9 cellular contexts compared by ENCODE assay signal in genomic region chr2:182650704-182651103, GRCh38.
A peak's percentile ranks its signal among the peaks of the same experiment; 100 is the strongest.
DNase-seq lines count a peak whose midpoint lies in the region; ATAC-seq and TF ChIP-seq lines count a peak whose summit lies in the region.
"Had no signal": no experiment of that assay in that cellular context is flagged by ENCODE, and none has a peak within 500 bp of the region (broad histone marks: within the 10 kb centered on the region; RNA-seq: fewer than 3 reads in every experiment).

No MANE protein-coding gene starts in this region.

- 37 to 56% methylated on average over 4 of the region's 4 CpGs for whole genome bisulfite sequencing in lower leg skin, 2 donors

- H3K4me3 Mint-ChIP-seq in immature natural killer cell = no peak overlapping the region
- H3K4me3 Mint-ChIP-seq: stimulated activated naive CD8-positive, alpha-beta T cell treated with anti-CD3 and anti-CD28 coated beads, Interleukin-15, Interleukin-2, amounts not matched to agents 100 ng/mL and 50 ng/mL, for 24 hours had no signal

- H3K4me3 ChIP-seq in AG10803 (ENCODE audit: low read length) (no peak overlapping the region), cardiac fibroblast (replicated peaks in 1 of 2; ENCODE audit: low read depth in 2 of 2, low read length in 2 of 2) (no peak overlapping the region), lower leg skin (ENCODE audit: low read depth, poor library complexity, severe bottlenecking) (no peak overlapping the region)

- no peak for TF ChIP-seq POLR2A in lower leg skin (IDR thresholded peaks at IDR 0.05)

- TF ChIP-seq CTCF in AG10803 (conservative IDR thresholded peaks at IDR 0.05; ENCODE audit: low read length) (peak; percentile 59), cardiac fibroblast (IDR thresholded peaks at IDR 0.05; ENCODE audit: low read depth, low read length) (peak; percentile 23), lower leg skin (IDR thresholded peaks at IDR 0.05) (no peak)

- intact Hi-C loops in lower leg skin (cut with DNase I; ENCODE audit: low total_unique reads) = loop anchor here (10.0 kb wide), 1 partner anchor 466 kb away; no protein-coding TSS in a partner anchor

- peak; percentile 66 for DNase-seq in AG10803 (ENCODE audit: low read depth)
- peak; percentile 44 for DNase-seq in NCI-H345 (lab: John Stamatoyannopoulos, UW)
- peak; percentile 80 to 90 for DNase-seq in cardiac fibroblast (ENCODE audit: low read depth in 2 of 2)
- peak; percentile 50 for DNase-seq in medulla oblongata (ENCODE audit: extremely low spot score)
- DNase-seq in ecto neural progenitor cell (ENCODE audit: low spot score) = no peak
- DNase-seq in immature natural killer cell = no peak
- no peak for DNase-seq in lower leg skin (ENCODE audit: low spot score in 2 of 2)

- peak; percentile 41 for ATAC-seq in GM21786 (IDR thresholded peaks at IDR 0.05; ENCODE audit: unreplicated experiment)

- peaks cover 0 to 3% (median 0%) of the 10 kb centered on the region in 6 donors for H3K9me3 Mint-ChIP-seq in immature natural killer cell
- H3K9me3 Mint-ChIP-seq: stimulated activated naive CD8-positive, alpha-beta T cell treated with anti-CD3 and anti-CD28 coated beads, Interleukin-15, Interleukin-2, amounts not matched to agents 100 ng/mL and 50 ng/mL, for 24 hours had no signal

- no peaks in the 10 kb centered on the region for H3K4me1 Mint-ChIP-seq in immature natural killer cell

- peaks cover 0 to 2% (median 0%) of the 10 kb centered on the region in 3 donors for H3K27me3 Mint-ChIP-seq in immature natural killer cell (ENCODE audit: low read depth in 3 of 3)
- H3K27me3 Mint-ChIP-seq: stimulated activated naive CD8-positive, alpha-beta T cell treated with anti-CD3 and anti-CD28 coated beads, Interleukin-15, Interleukin-2, amounts not matched to agents 100 ng/mL and 50 ng/mL, for 24 hours had no signal

- H3K27ac Mint-ChIP-seq in immature natural killer cell = no peak overlapping the region
- H3K27ac Mint-ChIP-seq: stimulated activated naive CD8-positive, alpha-beta T cell treated with anti-CD3 and anti-CD28 coated beads, Interleukin-15, Interleukin-2, amounts not matched to agents 100 ng/mL and 50 ng/mL, for 24 hours had no signal

- no peaks in the 10 kb centered on the region for H3K36me3 Mint-ChIP-seq in immature natural killer cell

Comparison
In these comparisons a context has a peak if more than half of its experiments do, and no peak if none do; other contexts are left out.
1. DNase-seq: peak in AG10803 (single experiment), NCI-H345 (single experiment), cardiac fibroblast (2 of 2) and medulla oblongata (single experiment); none in ecto neural progenitor cell (single experiment), immature natural killer cell (0 of 3) and lower leg skin (0 of 2).
2. CTCF ChIP-seq: peak in AG10803 (single experiment) and cardiac fibroblast (single experiment); none in lower leg skin (0 of 3).